In the genomic region with DNA sequence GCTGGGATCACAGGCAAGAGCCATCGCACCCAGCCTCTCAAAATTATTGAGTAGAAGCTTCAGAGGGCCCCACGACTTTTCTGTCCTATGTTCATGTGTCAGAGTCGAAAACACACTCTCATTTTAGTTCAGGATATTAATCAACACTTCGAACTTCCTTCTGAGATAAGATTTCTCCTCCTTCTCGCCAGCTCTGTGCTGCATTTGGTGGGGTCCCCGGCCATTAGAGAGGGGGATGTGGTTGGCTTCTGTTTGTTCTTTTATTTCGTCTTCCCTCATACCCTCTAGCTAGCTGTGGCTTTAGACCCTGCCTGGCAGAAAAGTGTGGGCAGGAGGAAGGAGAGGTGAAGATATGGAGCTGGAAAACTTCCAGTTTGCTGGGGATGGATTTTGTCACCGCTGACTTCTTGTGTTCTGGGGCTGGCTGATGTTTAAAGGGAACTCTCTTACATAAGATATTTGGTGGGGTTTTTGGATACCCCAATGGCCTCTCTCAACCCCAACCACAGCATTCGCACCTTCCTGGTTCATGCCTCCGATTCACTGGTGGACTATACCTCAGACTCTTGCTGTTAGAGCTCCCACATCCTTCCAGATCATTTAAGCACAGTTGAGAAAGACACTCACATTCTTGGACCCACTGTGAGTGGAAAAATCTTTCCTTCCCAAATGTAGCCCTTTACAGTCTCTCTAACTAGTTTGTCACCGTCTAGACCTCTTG, we compare ENCODE assay signal across 16 cellular contexts.
"Had no signal": no experiment of that assay in that cellular context is flagged by ENCODE, and none has a peak within 500 bp of the region (broad histone marks: within the 10 kb centered on the region; RNA-seq: fewer than 3 reads in every experiment).

No MANE protein-coding gene starts in this region.

- H3K4me3 ChIP-seq: lung, tibial nerve had no signal

- H3K4me1 ChIP-seq: foreskin keratinocyte, tibial nerve had no signal

- DNase-seq: activated CD4-positive, alpha-beta T cell treated with anti-CD3 and anti-CD28 coated beads for 1 hour; activated CD8-positive, alpha-beta memory T cell treated with anti-CD3 and anti-CD28 coated beads for 24 hours; activated CD8-positive, alpha-beta memory T cell treated with anti-CD3 and anti-CD28 coated beads, Interleukin-2, amount 50 U/mL, for 48 hours; activated effector memory CD4-positive, alpha-beta T cell treated with Interleukin-2 at 50 U/mL for 16 hours; activated T-cell treated with anti-CD3 and anti-CD28 coated beads, Interleukin-2, amount 50 U/mL, for 48 hours; effector memory CD4-positive, alpha-beta T cell; foreskin keratinocyte; hippocampal formation; islet precursor cell; left colon; occipital lobe; stimulated activated CD4-positive, alpha-beta T cell treated with anti-CD3 and anti-CD28 coated beads, Interleukin-2, amount 100 ng/mL, for 24 hours had no signal

- H3K27ac ChIP-seq: epithelial cell of prostate, foreskin keratinocyte, tibial nerve, VCaP had no signal

- H3K9me3 ChIP-seq: tibial nerve had no signal

- H3K36me3 ChIP-seq: tibial nerve had no signal

- H3K27me3 ChIP-seq: foreskin keratinocyte, tibial nerve had no signal

- ATAC-seq: foreskin keratinocyte, left colon had no signal
